ENCODE assay signal across 26 cellular contexts in the genomic region with DNA sequence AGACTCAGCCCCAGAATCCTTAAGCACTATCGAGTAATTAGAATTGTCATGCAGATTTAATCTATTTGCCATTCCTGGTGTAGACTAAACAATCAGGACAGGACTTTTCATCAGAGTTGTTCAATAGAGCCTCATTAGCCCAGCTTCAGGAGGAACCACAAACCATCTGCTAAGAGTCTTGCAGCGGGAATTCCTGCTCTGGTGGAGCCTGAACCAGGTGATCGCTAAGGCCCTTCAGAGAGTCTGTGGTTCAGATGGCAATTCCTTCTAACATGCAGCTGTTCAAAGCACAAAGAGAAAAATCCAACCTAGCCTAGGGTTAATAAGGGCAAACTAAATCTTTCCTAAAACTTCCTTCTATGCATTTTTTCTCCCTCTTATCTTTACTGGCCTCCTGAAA.
"Had no signal": no experiment of that assay in that cellular context is flagged by ENCODE, and none has a peak within 500 bp of the region (broad histone marks: within the 10 kb centered on the region; RNA-seq: fewer than 3 reads in every experiment).

No MANE protein-coding gene starts in this region.

- H3K36me3 ChIP-seq: esophagus squamous epithelium, heart right ventricle, left lung, neural progenitor cell, stomach, tibial artery, upper lobe of left lung had no signal

- H3K9ac ChIP-seq: neural progenitor cell, parathyroid adenoma had no signal

- DNase-seq: dermis blood vessel endothelial cell; effector memory CD4-positive, alpha-beta T cell; erythroblast; esophagus squamous epithelium; foreskin melanocyte; glutamatergic neuron; heart right ventricle; hippocampal formation; left cardiac atrium; left lung; mesenchymal stem cell; mucosa of descending colon; naive thymus-derived CD4-positive, alpha-beta T cell; stimulated activated CD4-positive, alpha-beta T cell treated with anti-CD3 and anti-CD28 coated beads, Interleukin-2, amount 100 ng/mL, for 24 hours; stimulated activated CD4-positive, alpha-beta T cell treated with anti-CD3 and anti-CD28 coated beads, Interleukin-4, amount 100 ng/mL, for 24 hours; stimulated activated naive CD4-positive, alpha-beta T cell treated with Interleukin-2 at 50 U/mL for 16 hours; stomach; testis; tibial artery; upper lobe of left lung had no signal

- H3K4me3 ChIP-seq: coronary artery, esophagus squamous epithelium, heart right ventricle, left lung, mucosa of descending colon, neural progenitor cell, stomach, testis, tibial artery, upper lobe of left lung had no signal

- H3K27ac ChIP-seq: coronary artery, esophagus squamous epithelium, heart right ventricle, left lung, neural progenitor cell, parathyroid adenoma, stomach, testis, tibial artery, upper lobe of left lung had no signal

- H3K4me2 ChIP-seq: neural progenitor cell had no signal

- H2AFZ ChIP-seq: neural progenitor cell, parathyroid adenoma had no signal

- H3K4me1 ChIP-seq: left lung, neural progenitor cell, testis, tibial artery, upper lobe of left lung had no signal

- H3K9me3 ChIP-seq: esophagus squamous epithelium, heart right ventricle, left lung, mucosa of descending colon, stomach, testis, tibial artery, upper lobe of left lung had no signal

- FAIRE-seq: endometrium, islet of Langerhans, urothelium cell line had no signal

- H3K27me3 ChIP-seq: esophagus squamous epithelium, heart right ventricle, left lung, neural progenitor cell, stomach, testis, tibial artery, upper lobe of left lung had no signal

- H3K79me2 ChIP-seq: parathyroid adenoma had no signal
